In genomic region chr1:101444381-101444780, GRCh38 we compare ENCODE assay signal across 19 cellular contexts.
A peak's percentile ranks its signal among the peaks of the same experiment; 100 is the strongest.
DNase-seq lines count a peak whose midpoint lies in the region; ATAC-seq and TF ChIP-seq lines count a peak whose summit lies in the region.
"Had no signal": no experiment of that assay in that cellular context is flagged by ENCODE, and none has a peak within 500 bp of the region (broad histone marks: within the 10 kb centered on the region; RNA-seq: fewer than 3 reads in every experiment).

No MANE protein-coding gene starts in this region.

- peaks cover 10% of the 10 kb centered on the region for H3K9me3 Mint-ChIP-seq in activated CD4-positive, alpha-beta T cell treated with anti-CD3 and anti-CD28 coated beads, Interleukin-2, amount 10 ng/mL, durations not matched to agents 24 days and 14 days
- H3K9me3 Mint-ChIP-seq: central memory CD8-positive, alpha-beta T cell; nephron had no signal

- TF ChIP-seq POLR2A in GM18505 (IDR thresholded peaks at IDR 0.05; ENCODE audit: borderline replicate concordance, extremely low read depth, insufficient read depth, insufficient read length) = peak; percentile 36

- no peak overlapping the region for H2AFZ ChIP-seq in mammary epithelial cell (ENCODE audit: low read depth, low read length)

- no peaks in the 10 kb centered on the region for H3K4me1 ChIP-seq in mammary epithelial cell (ENCODE audit: insufficient read depth, low read length)
- H3K4me1 ChIP-seq: Caco-2 had no signal

- peaks cover 2% of the 10 kb centered on the region for H3K27me3 ChIP-seq in mammary epithelial cell (ENCODE audit: insufficient read depth, low read length)
- H3K27me3 ChIP-seq: heart left ventricle had no signal

- CTCF ChIA-PET in mammary epithelial cell (lab: Charles Lee; ENCODE audit: low non-redundant PET) = no interaction called here

- no peak for DNase-seq in NCI-H2107 treated with DMSO at 0.1 percent for 48 hours (lab: John Stamatoyannopoulos, UW; ENCODE audit: unreplicated experiment)
- no peak for DNase-seq in activated CD4-positive, alpha-beta T cell treated with anti-CD3 and anti-CD28 coated beads, Interleukin-2, amount 10 ng/mL, durations not matched to agents 24 days and 14 days
- no peak for DNase-seq in mammary epithelial cell
- DNase-seq: activated effector memory CD4-positive, alpha-beta T cell treated with anti-CD3 and anti-CD28 coated beads, Interleukin-2, amount 50 U/mL, for 16 hours; Caco-2; GOT3; mesenchymal stem cell; NCI-H2107; stimulated activated CD4-positive, alpha-beta T cell treated with anti-CD3 and anti-CD28 coated beads, Interleukin-4, amount 100 ng/mL, for 1 hour had no signal

- no peak overlapping the region for H3K4me3 Mint-ChIP-seq in activated CD4-positive, alpha-beta T cell treated with anti-CD3 and anti-CD28 coated beads, Interleukin-2, amount 10 ng/mL, durations not matched to agents 24 days and 14 days
- H3K4me3 Mint-ChIP-seq: central memory CD8-positive, alpha-beta T cell; nephron had no signal

- H3K4me3 ChIP-seq in mammary epithelial cell (replicated peaks in 1 of 3; ENCODE audit: insufficient read depth in 1 of 3, low read depth in 2 of 3, low read length in 3 of 3) = no peak overlapping the region
- H3K4me3 ChIP-seq: heart left ventricle, SK-N-MC, skin epidermis had no signal

- H3K27me3 Mint-ChIP-seq in activated CD4-positive, alpha-beta T cell treated with anti-CD3 and anti-CD28 coated beads, Interleukin-2, amount 10 ng/mL, durations not matched to agents 24 days and 14 days = peaks cover 24% of the 10 kb centered on the region

- H3K36me3 Mint-ChIP-seq in activated CD4-positive, alpha-beta T cell treated with anti-CD3 and anti-CD28 coated beads, Interleukin-2, amount 10 ng/mL, durations not matched to agents 24 days and 14 days (ENCODE audit: low read depth) = no peaks in the 10 kb centered on the region

- ATAC-seq in GM18505 (IDR thresholded peaks at IDR 0.05; ENCODE audit: unreplicated experiment) (peak; percentile 63), GM19463 (IDR thresholded peaks at IDR 0.05; ENCODE audit: unreplicated experiment) (peak; percentile 40), HG02884 (IDR thresholded peaks at IDR 0.05; ENCODE audit: unreplicated experiment) (peak; percentile 73), HG03565 (IDR thresholded peaks at IDR 0.05; ENCODE audit: unreplicated experiment) (peak; percentile 54), HG02981 (IDR thresholded peaks at IDR 0.05; ENCODE audit: unreplicated experiment) (no peak)

- H3K79me2 ChIP-seq in mammary epithelial cell (ENCODE audit: insufficient read depth, low read length) = no peaks in the 10 kb centered on the region

- no peak for TF ChIP-seq CTCF in mammary epithelial cell (conservative IDR thresholded peaks at IDR 0.05 in 1 of 2, IDR thresholded peaks at IDR 0.05 in 1 of 2; ENCODE audit: extremely low read depth in 1 of 2, insufficient read depth in 1 of 2, low read depth in 1 of 2, low read length in 2 of 2)

- no peak overlapping the region for H3K9ac ChIP-seq in mammary epithelial cell (ENCODE audit: insufficient read depth, low read length)

- BruUV-seq in mammary epithelial cell (replicated peaks; lab: Mats Ljungman, UMichigan) = no TSS peak

- intact Hi-C loops in activated CD4-positive, alpha-beta T cell treated with anti-CD3 and anti-CD28 coated beads, Interleukin-2, amount 10 ng/mL, durations not matched to agents 24 days and 14 days (cut with micrococcal nuclease) = no loop called here
- intact Hi-C loops in mammary epithelial cell (cut with micrococcal nuclease) = no loop called here

- no peak overlapping the region for H3K27ac Mint-ChIP-seq in activated CD4-positive, alpha-beta T cell treated with anti-CD3 and anti-CD28 coated beads, Interleukin-2, amount 10 ng/mL, durations not matched to agents 24 days and 14 days
- H3K27ac Mint-ChIP-seq: nephron had no signal

- no peaks in the 10 kb centered on the region for H3K36me3 ChIP-seq in mammary epithelial cell (ENCODE audit: insufficient read depth, low read length)
- H3K36me3 ChIP-seq: heart left ventricle had no signal

- H3K4me2 ChIP-seq in mammary epithelial cell (ENCODE audit: insufficient read depth, low read depth, low read length) = no peak overlapping the region

- 64% methylated on average over 3 of the region's 3 CpGs for WGBS in mammary epithelial cell (ENCODE audit: low coverage, missing lambda C conversion rate)

- H3K27ac ChIP-seq in mammary epithelial cell (ENCODE audit: insufficient read depth, low read depth, low read length) = no peak overlapping the region
- H3K27ac ChIP-seq: SK-N-MC, skin epidermis had no signal

- no peaks in the 10 kb centered on the region for H3K4me1 Mint-ChIP-seq in activated CD4-positive, alpha-beta T cell treated with anti-CD3 and anti-CD28 coated beads, Interleukin-2, amount 10 ng/mL, durations not matched to agents 24 days and 14 days
- H3K4me1 Mint-ChIP-seq: central memory CD8-positive, alpha-beta T cell had no signal

- dilution Hi-C loops in mammary epithelial cell (cut with HindIII; ENCODE audit: low sequenced_read_pairs) = no loop called here

- H3K9me3 ChIP-seq in mammary epithelial cell (replicated peaks; ENCODE audit: insufficient read depth, low read length) = no peaks in the 10 kb centered on the region
- H3K9me3 ChIP-seq: Caco-2, heart left ventricle had no signal

- in situ Hi-C loops in mammary epithelial cell (cut with MboI; ENCODE audit: low sequenced_read_pairs in 2 of 2) = loop anchor here in 1 of 2 donors (25.0 kb wide), 1 partner anchor 132 kb away; no protein-coding TSS in a partner anchor

- H4K20me1 ChIP-seq in mammary epithelial cell (ENCODE audit: insufficient read depth, low read length) = no peaks in the 10 kb centered on the region
